ENCODE assay signal across 1 cellular context in the genomic region with DNA sequence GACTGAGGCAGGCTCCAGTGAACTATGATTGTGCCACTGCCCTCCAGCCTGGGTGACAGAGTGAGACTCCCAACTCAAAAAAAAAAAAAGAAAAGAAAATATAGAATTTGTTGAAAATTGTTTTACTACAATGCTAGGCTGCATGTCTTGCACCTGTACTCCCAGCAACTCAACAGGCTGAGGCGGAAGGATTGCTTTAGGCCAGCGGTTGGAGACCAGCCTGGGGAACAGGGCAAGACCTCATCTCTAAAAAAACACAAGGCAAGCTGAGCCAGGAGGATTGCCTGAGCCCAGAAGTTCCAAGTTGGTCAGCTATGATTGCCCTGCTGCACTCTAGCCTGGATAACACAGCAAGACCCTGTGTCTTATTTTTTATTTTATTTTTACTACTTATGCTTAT. TPM values are rescaled to one million over a fixed set of nuclear protein-coding genes. Genes with fewer than 3 reads are reported as not detected.
"Had no signal": no experiment of that assay in that cellular context is flagged by ENCODE, and none has a peak within 500 bp of the region (broad histone marks: within the 10 kb centered on the region; RNA-seq: fewer than 3 reads in every experiment).

No MANE protein-coding gene starts in this region.

RNA-seq across cellular contexts. Expression of gene RNU1-2, which starts 3.2 kb away (rescaled TPM):
- total RNA-seq: LHCN-M2 had no signal
